11 cellular contexts compared by ENCODE assay signal in the genomic region with DNA sequence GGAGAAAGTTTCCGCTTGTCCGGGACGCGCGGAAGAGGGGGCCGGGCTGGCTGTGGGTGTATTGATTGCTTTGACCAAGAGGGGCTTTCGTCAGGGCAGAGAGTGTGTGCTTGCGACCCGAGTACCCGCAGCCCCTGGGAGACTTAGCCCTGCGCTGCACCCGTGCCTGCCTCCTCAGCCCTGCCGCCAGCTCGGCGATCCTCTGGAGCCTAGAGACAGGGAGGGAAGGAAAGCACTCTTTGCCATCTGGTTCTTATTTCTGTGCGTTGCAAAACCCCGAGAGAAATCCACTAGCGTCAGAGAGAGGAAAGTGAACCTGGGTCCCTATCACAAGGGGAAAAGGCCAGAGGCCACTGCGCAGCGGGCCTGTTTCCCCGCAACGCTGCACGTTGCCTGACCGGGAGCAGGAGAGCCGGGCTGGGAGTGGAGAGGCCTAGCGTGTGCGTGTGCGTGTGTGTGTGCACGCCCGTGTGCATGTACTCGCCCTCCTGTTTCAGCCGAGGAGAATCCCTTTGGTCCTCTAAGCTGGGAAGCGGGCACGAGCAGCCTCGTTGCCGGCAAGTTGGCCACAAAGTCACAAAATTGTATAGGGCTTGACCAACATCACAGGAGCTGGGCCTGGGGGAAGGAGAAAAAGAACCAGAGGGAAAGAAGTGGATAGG. TPM values are rescaled to one million over a fixed set of nuclear protein-coding genes. Genes with fewer than 3 reads are reported as not detected.
DNase-seq lines count a peak whose midpoint lies in the region; ATAC-seq and TF ChIP-seq lines count a peak whose summit lies in the region.
"Had no signal": no experiment of that assay in that cellular context is flagged by ENCODE, and none has a peak within 500 bp of the region (broad histone marks: within the 10 kb centered on the region; RNA-seq: fewer than 3 reads in every experiment).

No MANE protein-coding gene starts in this region.

- peaks cover 25% of the 10 kb centered on the region for H3K36me3 ChIP-seq in BE2C

- peaks cover 34% of the 10 kb centered on the region for H3K4me1 Mint-ChIP-seq in activated naive CD8-positive, alpha-beta T cell treated with anti-CD3 and anti-CD28 coated beads for 36 hours
- H3K4me1 Mint-ChIP-seq in natural killer cell = peaks cover 11 to 38% of the 10 kb centered on the region in 2 donors

- H3K4me3 Mint-ChIP-seq in activated naive CD8-positive, alpha-beta T cell treated with anti-CD3 and anti-CD28 coated beads for 36 hours = peak overlapping the region; percentile 40
- H3K4me3 Mint-ChIP-seq in natural killer cell = peak overlapping the region; percentile 65

- no peak for ATAC-seq in natural killer cell
- no peak for ATAC-seq in GM18517 (IDR thresholded peaks at IDR 0.05; ENCODE audit: unreplicated experiment)

- H3K9me3 Mint-ChIP-seq in activated naive CD8-positive, alpha-beta T cell treated with anti-CD3 and anti-CD28 coated beads for 36 hours = no peaks in the 10 kb centered on the region
- no peaks in the 10 kb centered on the region for H3K9me3 Mint-ChIP-seq in natural killer cell

- peaks cover 90% of the 10 kb centered on the region for H3K27me3 Mint-ChIP-seq in activated naive CD8-positive, alpha-beta T cell treated with anti-CD3 and anti-CD28 coated beads for 36 hours
- H3K27me3 Mint-ChIP-seq in natural killer cell (ENCODE audit: low read depth in 2 of 2) = peaks cover 66 to 74% of the 10 kb centered on the region in 2 donors

- H3K4me1 ChIP-seq in BE2C = peaks cover 8% of the 10 kb centered on the region

- DNase-seq in BE2C (peak; percentile 34), GM03348 (ENCODE audit: low spot score) (peak; percentile 65), natural killer cell (no peak), NCI-H510A (lab: John Stamatoyannopoulos, UW) (no peak), NCI-H226 (no peak), NCI-H446 (lab: John Stamatoyannopoulos, UW) (no peak)
- DNase-seq in activated naive CD8-positive, alpha-beta T cell treated with anti-CD3 and anti-CD28 coated beads for 36 hours = no peak
- DNase-seq: NCI-H1417 treated with DMSO at 0.1 percent for 48 hours; stimulated activated CD4-positive, alpha-beta T cell treated with anti-CD3 and anti-CD28 coated beads, Interleukin-12 subunit alpha, Interleukin-12 subunit beta, amount 100 ng/mL, for 4 hours had no signal

- no peak overlapping the region for H3K27ac Mint-ChIP-seq in activated naive CD8-positive, alpha-beta T cell treated with anti-CD3 and anti-CD28 coated beads for 36 hours
- H3K27ac Mint-ChIP-seq in natural killer cell = no peak overlapping the region

- TF ChIP-seq CTCF in BE2C (IDR thresholded peaks at IDR 0.05; ENCODE audit: low read depth, low read length) = no peak
- no peak for TF ChIP-seq CTCF in natural killer cell (IDR thresholded peaks at IDR 0.05)

- H3K27me3 ChIP-seq in BE2C = no peaks in the 10 kb centered on the region

- intact Hi-C loops in natural killer cell (cut with micrococcal nuclease) = no loop called here

- H3K9me3 ChIP-seq in BE2C = no peaks in the 10 kb centered on the region

- H3K36me3 Mint-ChIP-seq in activated naive CD8-positive, alpha-beta T cell treated with anti-CD3 and anti-CD28 coated beads for 36 hours = no peaks in the 10 kb centered on the region
- H3K36me3 Mint-ChIP-seq in natural killer cell = no peaks in the 10 kb centered on the region

- H3K4me3 ChIP-seq in BE2C (ENCODE audit: low read depth, low read length) = peak overlapping the region; percentile 98

RNA-seq across cellular contexts. Expression of a gene that starts 1.7 kb away (rescaled TPM):
- polyA plus RNA-seq in BE2C (2012; ENCODE audit: insufficient read depth, insufficient read length, low read depth) = 30.4 TPM
- total RNA-seq in activated naive CD8-positive, alpha-beta T cell treated with anti-CD3 and anti-CD28 coated beads for 36 hours = not detected
- total RNA-seq in natural killer cell = under 1 TPM in 2 of 3 donors, not detected in 1; 0.15 to 0.39 TPM
- total RNA-seq: subcutaneous adipose tissue had no signal

Comparison
In these comparisons a context has a peak if more than half of its experiments do, and no peak if none do; other contexts are left out.
1. DNase-seq: peak in BE2C (single experiment) and GM03348 (single experiment); none in activated naive CD8-positive, alpha-beta T cell treated with anti-CD3 and anti-CD28 coated beads for 36 hours (single experiment), natural killer cell (single experiment), NCI-H510A (single experiment), NCI-H226 (single experiment) and NCI-H446 (0 of 2).